Comparison of ENCODE assay signal across 1 cellular context in genomic region chr4:88335092-88335665, GRCh38.
TF ChIP-seq lines count a peak whose summit lies in the region.

No MANE protein-coding gene starts in this region.

TF ChIP-seq in IMR-90, 13 proteins besides CTCF, POLR2A, EP300 and RAD21 (continued from another document):
- TF ChIP-seq RCOR1 (IDR thresholded peaks at IDR 0.05; ENCODE audit: insufficient replicate concordance, low read length) (no peak), CHD1 (IDR thresholded peaks at IDR 0.05; ENCODE audit: low read depth, low read length) (no peak), NFE2L2 (IDR thresholded peaks at IDR 0.05; ENCODE audit: low read depth, low read length) (no peak), FOS (IDR thresholded peaks at IDR 0.05; ENCODE audit: low read depth, low read length) (no peak), MAZ (IDR thresholded peaks at IDR 0.05; ENCODE audit: borderline replicate concordance, low read depth, low read length) (no peak), ELK1 (IDR thresholded peaks at IDR 0.05; ENCODE audit: borderline replicate concordance, low read depth, low read length) (no peak), CEBPB (IDR thresholded peaks at IDR 0.05; ENCODE audit: low read depth, low read length) (no peak), BHLHE40 (IDR thresholded peaks at IDR 0.05; ENCODE audit: low read depth, low read length) (no peak)
